Comparison of ENCODE assay signal across 25 cellular contexts in the genomic region with DNA sequence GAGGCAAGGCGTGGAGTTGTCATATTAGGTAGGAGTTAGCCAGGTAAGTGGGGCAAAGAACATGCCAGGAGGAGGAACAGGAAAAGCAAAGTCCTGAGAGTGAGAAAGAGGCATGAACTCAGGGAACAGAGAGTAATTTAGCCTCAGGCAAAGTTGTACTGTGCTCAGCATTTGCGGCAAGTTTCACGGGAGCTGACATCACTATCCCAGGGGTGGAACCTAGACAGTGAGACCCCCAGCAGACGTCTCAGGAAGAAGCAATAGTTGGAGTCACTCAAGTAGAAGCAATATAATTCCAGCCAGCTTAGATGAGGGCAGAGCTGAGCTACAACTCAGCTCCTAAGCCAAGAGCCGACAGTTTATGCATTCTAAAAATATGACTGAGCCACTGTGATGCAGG.
"Had no signal": no experiment of that assay in that cellular context is flagged by ENCODE, and none has a peak within 500 bp of the region (broad histone marks: within the 10 kb centered on the region; RNA-seq: fewer than 3 reads in every experiment).

No MANE protein-coding gene starts in this region.

- H3K9me3 ChIP-seq: heart left ventricle, left ventricle myocardium inferior, ovary, right atrium auricular region, right lobe of liver, stomach, testis, thyroid gland, transverse colon, upper lobe of right lung, uterus had no signal

- H3K27ac ChIP-seq: heart left ventricle, left ventricle myocardium inferior, neural progenitor cell, ovary, right atrium auricular region, right lobe of liver, stomach, testis, thyroid gland, transverse colon, upper lobe of right lung, uterus had no signal

- H3K4me1 ChIP-seq: heart left ventricle, left ventricle myocardium inferior, right atrium auricular region, right lobe of liver, stomach, testis, thyroid gland, transverse colon, upper lobe of right lung, uterus had no signal

- H3K36me3 Mint-ChIP-seq: immature natural killer cell; naive thymus-derived CD8-positive, alpha-beta T cell; neural progenitor cell; stimulated activated naive B cell treated with anti-CD40 and anti-IgM and Interleukin-4, amounts not matched to agents 10 μg/mL and 1 μg/mL and 100 μg/mL, for 72 hours had no signal

- H3K36me3 ChIP-seq: heart left ventricle, left ventricle myocardium inferior, neural progenitor cell, ovary, right atrium auricular region, right lobe of liver, stomach, thyroid gland, transverse colon, upper lobe of right lung, uterus had no signal

- H3K4me3 Mint-ChIP-seq: immature natural killer cell; naive thymus-derived CD8-positive, alpha-beta T cell; nephron; neural progenitor cell; stimulated activated naive B cell treated with anti-CD40 and anti-IgM and Interleukin-4, amounts not matched to agents 10 μg/mL and 1 μg/mL and 100 μg/mL, for 72 hours had no signal

- H3K9me3 Mint-ChIP-seq: immature natural killer cell; nephron; neural progenitor cell; stimulated activated naive B cell treated with anti-CD40 and anti-IgM and Interleukin-4, amounts not matched to agents 10 μg/mL and 1 μg/mL and 100 μg/mL, for 72 hours had no signal

- H3K4me3 ChIP-seq: heart left ventricle, left ventricle myocardium inferior, lung, neural progenitor cell, ovary, right atrium auricular region, right lobe of liver, stomach, testis, thyroid gland, transverse colon, upper lobe of right lung, uterus had no signal

- H3K27me3 ChIP-seq: neural progenitor cell, ovary, right atrium auricular region, testis, thyroid gland, transverse colon, upper lobe of right lung, uterus had no signal

- H3K27ac Mint-ChIP-seq: immature natural killer cell; naive thymus-derived CD8-positive, alpha-beta T cell; nephron; neural progenitor cell; progenitor cell of endocrine pancreas; stimulated activated naive B cell treated with anti-CD40 and anti-IgM and Interleukin-4, amounts not matched to agents 10 μg/mL and 1 μg/mL and 100 μg/mL, for 72 hours had no signal

- DNase-seq: heart left ventricle; hypothalamus; immature natural killer cell; left ventricle myocardium inferior; mesenchymal stem cell; naive thymus-derived CD8-positive, alpha-beta T cell; ovary; right lobe of liver; stimulated activated CD4-positive, alpha-beta T cell treated with anti-CD3 and anti-CD28 coated beads, Interleukin-12 subunit alpha, Interleukin-12 subunit beta, amount 100 ng/mL, for 4 hours; stimulated activated CD4-positive, alpha-beta T cell treated with anti-CD3 and anti-CD28 coated beads, Interleukin-15, amount 100 ng/mL, for 24 hours; stimulated activated CD4-positive, alpha-beta T cell treated with anti-CD3 and anti-CD28 coated beads, Interleukin-2, amount 100 ng/mL, for 24 hours; stimulated activated CD4-positive, alpha-beta T cell treated with anti-CD3 and anti-CD28 coated beads, Interleukin-4, amount 100 ng/mL, for 1 hour; stimulated activated naive B cell treated with anti-CD40 and anti-IgM and Interleukin-4, amounts not matched to agents 10 μg/mL and 1 μg/mL and 100 μg/mL, for 72 hours; stimulated activated naive CD8-positive, alpha-beta T cell treated with anti-CD3 and anti-CD28 coated beads, Interleukin-15, Interleukin-2, amounts not matched to agents 100 U/mL and 50 U/mL, for 24 hours; stomach; testis; thyroid gland; transverse colon; upper lobe of right lung; uterus had no signal

- H3K4me1 Mint-ChIP-seq: immature natural killer cell; naive thymus-derived CD8-positive, alpha-beta T cell; nephron; stimulated activated naive B cell treated with anti-CD40 and anti-IgM and Interleukin-4, amounts not matched to agents 10 μg/mL and 1 μg/mL and 100 μg/mL, for 72 hours had no signal
